In the genomic region with DNA sequence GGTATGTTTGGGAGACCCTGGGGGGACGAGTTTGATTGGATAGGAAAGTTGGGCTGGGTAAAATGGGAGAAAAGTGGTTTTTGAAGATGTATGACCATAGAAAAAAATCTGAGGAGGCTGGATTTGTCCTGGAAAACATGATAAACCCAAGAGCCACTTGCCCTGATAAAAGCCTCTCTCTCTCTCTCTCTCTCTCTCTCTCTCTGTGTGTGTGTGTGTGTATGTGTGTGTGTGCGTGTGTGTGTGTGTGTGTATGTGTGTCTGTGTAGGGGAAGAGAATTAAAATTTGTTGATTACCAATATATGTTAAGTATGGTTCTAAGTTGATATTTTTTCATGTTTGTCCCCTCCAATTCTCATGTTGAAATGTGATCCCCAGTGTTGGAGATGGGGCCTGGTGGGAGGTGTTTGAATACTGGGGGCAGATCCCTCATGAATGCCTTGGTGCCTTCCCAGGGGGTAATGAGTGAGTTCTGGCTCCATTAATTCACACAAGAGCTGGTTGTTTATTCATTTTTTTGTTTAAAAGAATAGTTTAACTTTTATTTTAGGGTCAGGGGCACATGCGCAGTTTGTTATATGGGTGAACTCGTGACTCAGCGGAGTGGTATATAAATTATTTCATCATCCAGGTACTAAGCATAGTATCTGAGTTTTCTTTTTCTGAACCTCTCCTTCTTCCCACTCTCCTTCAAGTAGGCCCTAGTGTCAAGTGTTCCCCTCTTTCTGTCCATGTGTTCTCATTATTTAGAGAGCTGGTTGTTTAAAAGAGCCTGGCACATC, we compare ENCODE assay signal across 30 cellular contexts.
"Had no signal": no experiment of that assay in that cellular context is flagged by ENCODE, and none has a peak within 500 bp of the region (broad histone marks: within the 10 kb centered on the region; RNA-seq: fewer than 3 reads in every experiment).

No MANE protein-coding gene starts in this region.

- H3K27me3 ChIP-seq: body of pancreas, colonic mucosa, esophagus muscularis mucosa, heart right ventricle, left lung, right atrium auricular region, spleen, upper lobe of right lung had no signal

- H3K4me1 ChIP-seq: body of pancreas, colonic mucosa, esophagus muscularis mucosa, heart right ventricle, left lung, prostate gland, right atrium auricular region, spleen, upper lobe of right lung had no signal

- H3K36me3 Mint-ChIP-seq: activated CD8-positive, alpha-beta memory T cell treated with anti-CD3 and anti-CD28 coated beads, Interleukin-2, amount 10 ng/mL, durations not matched to agents 7 days and 5 days; immature natural killer cell; mesothelial cell of epicardium; natural killer cell; T-cell had no signal

- H3K4me3 Mint-ChIP-seq: activated CD4-positive, alpha-beta T cell treated with anti-CD3 and anti-CD28 coated beads, Interleukin-2, amount 10 ng/mL, durations not matched to agents 24 days and 14 days; activated CD8-positive, alpha-beta memory T cell treated with anti-CD3 and anti-CD28 coated beads, Interleukin-2, amount 10 ng/mL, durations not matched to agents 7 days and 5 days; activated CD8-positive, alpha-beta T cell treated with anti-CD3 and anti-CD28 coated beads for 36 hours; activated naive CD8-positive, alpha-beta T cell treated with anti-CD3 and anti-CD28 coated beads, Interleukin-2, amount 50 U/mL, for 24 hours; activated T-helper 1 cell treated with anti-CD3 and anti-CD28 coated beads, Interleukin-12 subunit alpha, Interleukin-12 subunit beta, Interleukin-2, Interleukin-4 antibody, amounts not matched to agents 30 ng/mL and 10 ng/mL and 1 ng/mL, durations not matched to agents 14 hours and 24 hours and 36 hours; effector memory CD8-positive, alpha-beta T cell; immature natural killer cell; mesothelial cell of epicardium; natural killer cell; T-cell; T-helper 2 cell treated with Interferon-gamma antibody and Interleukin-4, amounts not matched to agents 5 μg/mL and 100 μg/mL, for 36 hours had no signal

- H3K36me3 ChIP-seq: colonic mucosa, esophagus muscularis mucosa, heart right ventricle, left lung, prostate gland, right atrium auricular region, spleen, upper lobe of right lung had no signal

- H3K27ac Mint-ChIP-seq: activated CD4-positive, alpha-beta T cell treated with anti-CD3 and anti-CD28 coated beads, Interleukin-2, amount 10 ng/mL, durations not matched to agents 24 days and 14 days; activated CD8-positive, alpha-beta memory T cell treated with anti-CD3 and anti-CD28 coated beads, Interleukin-2, amount 10 ng/mL, durations not matched to agents 7 days and 5 days; activated CD8-positive, alpha-beta T cell treated with anti-CD3 and anti-CD28 coated beads for 36 hours; activated naive CD8-positive, alpha-beta T cell treated with anti-CD3 and anti-CD28 coated beads, Interleukin-2, amount 50 U/mL, for 24 hours; activated T-helper 1 cell treated with anti-CD3 and anti-CD28 coated beads, Interleukin-12 subunit alpha, Interleukin-12 subunit beta, Interleukin-2, Interleukin-4 antibody, amounts not matched to agents 30 ng/mL and 10 ng/mL and 1 ng/mL, durations not matched to agents 14 hours and 24 hours and 36 hours; effector memory CD8-positive, alpha-beta T cell; immature natural killer cell; mesothelial cell of epicardium; natural killer cell; T-cell; T-helper 2 cell treated with Interferon-gamma antibody and Interleukin-4, amounts not matched to agents 5 μg/mL and 100 μg/mL, for 36 hours had no signal

- H3K4me1 Mint-ChIP-seq: activated CD4-positive, alpha-beta T cell treated with anti-CD3 and anti-CD28 coated beads, Interleukin-2, amount 10 ng/mL, durations not matched to agents 24 days and 14 days; activated CD8-positive, alpha-beta memory T cell treated with anti-CD3 and anti-CD28 coated beads, Interleukin-2, amount 10 ng/mL, durations not matched to agents 7 days and 5 days; activated naive CD8-positive, alpha-beta T cell treated with anti-CD3 and anti-CD28 coated beads, Interleukin-2, amount 50 U/mL, for 24 hours; immature natural killer cell; natural killer cell; T-cell had no signal

- H3K27ac ChIP-seq: body of pancreas, colonic mucosa, dorsolateral prefrontal cortex, esophagus muscularis mucosa, heart right ventricle, left lung, prostate gland, right atrium auricular region, spleen, upper lobe of right lung, VCaP had no signal

- H3K9me3 Mint-ChIP-seq: activated CD4-positive, alpha-beta T cell treated with anti-CD3 and anti-CD28 coated beads, Interleukin-2, amount 10 ng/mL, durations not matched to agents 24 days and 14 days; activated naive CD8-positive, alpha-beta T cell treated with anti-CD3 and anti-CD28 coated beads, Interleukin-2, amount 50 U/mL, for 24 hours; mesothelial cell of epicardium; T-helper 2 cell treated with Interferon-gamma antibody and Interleukin-4, amounts not matched to agents 5 μg/mL and 100 μg/mL, for 36 hours had no signal

- H3K4me3 ChIP-seq: body of pancreas, colonic mucosa, dorsolateral prefrontal cortex, esophagus muscularis mucosa, heart right ventricle, left lung, lung, prostate gland, right atrium auricular region, spleen, upper lobe of right lung had no signal

- H3K9me3 ChIP-seq: body of pancreas, colonic mucosa, esophagus muscularis mucosa, prostate gland, right atrium auricular region, upper lobe of right lung had no signal

- ATAC-seq: activated CD4-positive, CD25-positive, alpha-beta regulatory T cell treated with anti-CD3 and anti-CD28 coated beads, Interleukin-2, amount 50 U/mL, for 24 hours; activated CD8-positive, alpha-beta memory T cell treated with anti-CD3 and anti-CD28 coated beads, Interleukin-2, amount 10 ng/mL, durations not matched to agents 7 days and 5 days; activated CD8-positive, alpha-beta T cell treated with anti-CD3 and anti-CD28 coated beads for 36 hours; activated naive CD8-positive, alpha-beta T cell treated with anti-CD3 and anti-CD28 coated beads, Interleukin-2, amount 50 U/mL, for 24 hours; body of pancreas; effector memory CD8-positive, alpha-beta T cell; heart right ventricle; left lung; natural killer cell; stimulated activated naive CD8-positive, alpha-beta T cell treated with anti-CD3 and anti-CD28 coated beads, Interleukin-15, Interleukin-2, amounts not matched to agents 100 U/mL and 50 U/mL, for 24 hours; T-cell; upper lobe of right lung had no signal

- H3K27me3 Mint-ChIP-seq: activated CD4-positive, alpha-beta T cell treated with anti-CD3 and anti-CD28 coated beads, Interleukin-2, amount 10 ng/mL, durations not matched to agents 24 days and 14 days; activated CD8-positive, alpha-beta memory T cell treated with anti-CD3 and anti-CD28 coated beads, Interleukin-2, amount 10 ng/mL, durations not matched to agents 7 days and 5 days; activated CD8-positive, alpha-beta T cell treated with anti-CD3 and anti-CD28 coated beads for 36 hours; activated naive CD8-positive, alpha-beta T cell treated with anti-CD3 and anti-CD28 coated beads, Interleukin-2, amount 50 U/mL, for 24 hours; effector memory CD8-positive, alpha-beta T cell; T-cell had no signal

- DNase-seq: activated CD4-positive, alpha-beta T cell treated with anti-CD3 and anti-CD28 coated beads, Interleukin-2, amount 10 ng/mL, durations not matched to agents 24 days and 14 days; activated CD8-positive, alpha-beta memory T cell treated with anti-CD3 and anti-CD28 coated beads, Interleukin-2, amount 10 ng/mL, durations not matched to agents 7 days and 5 days; activated CD8-positive, alpha-beta T cell treated with anti-CD3 and anti-CD28 coated beads for 36 hours; activated gamma-delta T cell; activated naive CD4-positive, alpha-beta T cell treated with anti-CD3 and anti-CD28 coated beads, Interleukin-2, amount 50 U/mL, for 16 hours; activated naive CD8-positive, alpha-beta T cell treated with anti-CD3 and anti-CD28 coated beads, Interleukin-2, amount 50 U/mL, for 24 hours; activated T-cell treated with anti-CD3 and anti-CD28 coated beads for 4 hours; body of pancreas; caudate nucleus; colonic mucosa; dorsolateral prefrontal cortex; effector memory CD8-positive, alpha-beta T cell; heart right ventricle; immature natural killer cell; left lung; natural killer cell; spleen; stimulated activated CD4-positive, alpha-beta T cell treated with anti-CD3 and anti-CD28 coated beads, Interleukin-4, amount 100 ng/mL, for 1 hour; stimulated activated naive CD8-positive, alpha-beta T cell treated with anti-CD3 and anti-CD28 coated beads, Interleukin-15, Interleukin-2, amounts not matched to agents 100 U/mL and 50 U/mL, for 24 hours; T-cell; upper lobe of right lung had no signal
